Comparison of ENCODE assay signal across 10 cellular contexts in genomic region chr5:114055810-114056476, GRCh38.
DNase-seq lines count a peak whose midpoint lies in the region; ATAC-seq and TF ChIP-seq lines count a peak whose summit lies in the region.
"Had no signal": no experiment of that assay in that cellular context is flagged by ENCODE, and none has a peak within 500 bp of the region (broad histone marks: within the 10 kb centered on the region; RNA-seq: fewer than 3 reads in every experiment).

No MANE protein-coding gene starts in this region.

- intact Hi-C loops in ovary (cut with DNase I), result no loop called here
- intact Hi-C loops in CD14-positive monocyte (cut with micrococcal nuclease), result no loop called here

- no peak for TF ChIP-seq EP300 in ovary (IDR thresholded peaks at IDR 0.05)

- peak; percentile 29 for ATAC-seq in SK-N-SH treated with all-trans-retinoic acid at 6 μM for 48 hours
- ATAC-seq in HG03342 (IDR thresholded peaks at IDR 0.05; ENCODE audit: unreplicated experiment), result no peak

- DNase-seq in BJ (ENCODE audit: low read depth), result no peak
- DNase-seq in cardiac muscle cell (ENCODE audit: low read depth in 1 of 2, low spot score in 1 of 2), result peak; percentile 1 to 69
- DNase-seq in ovary, result peak; percentile 15 to 65 (median 45)
- DNase-seq in erythroblast (lab: John Stamatoyannopoulos, UW), result no peak
- no peak for DNase-seq in middle frontal gyrus (ENCODE audit: extremely low spot score, low spot score)
- DNase-seq in CD14-positive monocyte (ENCODE audit: low spot score), result no peak
- DNase-seq: activated T-cell treated with anti-CD3 and anti-CD28 coated beads for 4 hours; stimulated activated CD4-positive, alpha-beta T cell treated with anti-CD3 and anti-CD28 coated beads, Interleukin-2, amount 100 ng/mL, for 24 hours had no signal

- H3K9me3 ChIP-seq in cardiac muscle cell (ENCODE audit: low read depth), result no peaks in the 10 kb centered on the region
- H3K9me3 ChIP-seq in ovary, result no peaks in the 10 kb centered on the region

- H3K27ac ChIP-seq in cardiac muscle cell (peak overlapping the region; percentile 67), ovary (no peak overlapping the region)

- POLR2A ChIA-PET in BJ (lab: Charles Lee), result interaction anchor here (0.6 kb wide), 1 partner anchor 32 kb away, joined by 3 read pairs; no protein-coding TSS in a partner anchor

- peaks cover 42% of the 10 kb centered on the region for H3K4me1 ChIP-seq in cardiac muscle cell (ENCODE audit: low read depth)
- H3K4me1 ChIP-seq in ovary (ENCODE audit: insufficient read depth), result peaks cover 3% of the 10 kb centered on the region

- TF ChIP-seq CTCF in BJ (IDR thresholded peaks at IDR 0.05; ENCODE audit: insufficient read depth, low read depth, low read length), result no peak
- no peak for TF ChIP-seq CTCF in cardiac muscle cell (IDR thresholded peaks at IDR 0.05; ENCODE audit: low read depth, low read length)
- TF ChIP-seq CTCF in ovary (IDR thresholded peaks at IDR 0.05), result no peak
- no peak for TF ChIP-seq CTCF in CD14-positive monocyte (IDR thresholded peaks at IDR 0.05)

- H3K36me3 Mint-ChIP-seq in CD14-positive monocyte, result no peaks in the 10 kb centered on the region

- CTCF ChIA-PET in BJ (lab: Yijun Ruan, JAX), result interaction anchor here (0.7 to 1.2 kb wide), 4 partner anchors 8 to 394 kb away, joined by 3 to 5 read pairs (median 4); no protein-coding TSS in a partner anchor

- peaks cover 36 to 38% (median 36%) of the 10 kb centered on the region in 3 donors for H3K27me3 Mint-ChIP-seq in CD14-positive monocyte (ENCODE audit: low read depth in 3 of 3)

- peaks cover 0 to 14% (median 5%) of the 10 kb centered on the region in 7 donors for H3K9me3 Mint-ChIP-seq in CD14-positive monocyte

- H3K27me3 ChIP-seq in BJ (ENCODE audit: control insufficient read depth, insufficient read depth, low read length), result peaks cover 6% of the 10 kb centered on the region
- H3K27me3 ChIP-seq in cardiac muscle cell, result no peaks in the 10 kb centered on the region
- H3K27me3 ChIP-seq in ovary, result no peaks in the 10 kb centered on the region

- WGBS in ovary, 3 donors, result 1 to 3% (median 1%) methylated on average over 41 to 45 of the region's 45 CpGs

- H3K4me3 Mint-ChIP-seq in CD14-positive monocyte, result peak overlapping the region in 1 of 2 donors; percentile 74

- no peaks in the 10 kb centered on the region for H3K36me3 ChIP-seq in BJ (ENCODE audit: control insufficient read depth, insufficient read depth, low read length)
- no peaks in the 10 kb centered on the region for H3K36me3 ChIP-seq in cardiac muscle cell
- H3K36me3 ChIP-seq in ovary, result no peaks in the 10 kb centered on the region

- no peaks in the 10 kb centered on the region for H3K4me1 Mint-ChIP-seq in CD14-positive monocyte

- TF ChIP-seq POLR2A in ovary (IDR thresholded peaks at IDR 0.05) (no peak), erythroblast (IDR thresholded peaks at IDR 0.05; ENCODE audit: low read length) (no peak)

- H3K27ac Mint-ChIP-seq in CD14-positive monocyte, result no peak overlapping the region

- H3K4me3 ChIP-seq in BJ (ENCODE audit: low read depth, low read length) (peak overlapping the region; percentile 33), cardiac muscle cell (peak overlapping the region; percentile 41), ovary (peak overlapping the region; percentile 21)

TF ChIP-seq in SK-N-SH treated with all-trans-retinoic acid at 6 μM for 48 hours, 23 proteins besides CTCF, POLR2A, EP300 and RAD21:
- TF ChIP-seq TOX (CRISPR knock-in tag; IDR thresholded peaks at IDR 0.05; ENCODE audit: borderline replicate concordance) (no peak), TCF4 (CRISPR knock-in tag; IDR thresholded peaks at IDR 0.05; ENCODE audit: borderline replicate concordance) (no peak), ARNTL (CRISPR knock-in tag; IDR thresholded peaks at IDR 0.05; ENCODE audit: borderline replicate concordance, low read depth) (no peak), OSR1 (CRISPR knock-in tag; IDR thresholded peaks at IDR 0.05) (no peak), POU6F1 (CRISPR knock-in tag; IDR thresholded peaks at IDR 0.05; ENCODE audit: borderline replicate concordance, low read depth) (no peak), ESRRG (CRISPR knock-in tag; IDR thresholded peaks at IDR 0.05) (no peak), ZC3H10 (CRISPR knock-in tag; IDR thresholded peaks at IDR 0.05) (no peak), SNAI2 (CRISPR knock-in tag; IDR thresholded peaks at IDR 0.05) (no peak), CSDC2 (CRISPR knock-in tag; IDR thresholded peaks at IDR 0.05) (no peak), ZFP30 (CRISPR knock-in tag; IDR thresholded peaks at IDR 0.05) (no peak), GLIS3 (CRISPR knock-in tag; IDR thresholded peaks at IDR 0.05) (no peak), CSRNP3 (CRISPR knock-in tag; IDR thresholded peaks at IDR 0.05) (no peak), TSHZ2 (CRISPR knock-in tag; IDR thresholded peaks at IDR 0.05) (no peak)
TF ChIP-seq in SK-N-SH treated with all-trans-retinoic acid at 6 μM for 48 hours: peak in this region for 0.

Comparison
In these comparisons a context has a peak if more than half of its experiments do, and no peak if none do; other contexts are left out.
1. DNase-seq: peak in cardiac muscle cell (2 of 2) and ovary (5 of 5); none in BJ (single experiment), erythroblast (0 of 2), middle frontal gyrus (single experiment) and CD14-positive monocyte (single experiment).
2. Peak in every context shown above with its lines, with median percentiles within 50 percentile points of each other: H3K4me3 ChIP-seq.